4 cellular contexts compared by ENCODE assay signal in the genomic region with DNA sequence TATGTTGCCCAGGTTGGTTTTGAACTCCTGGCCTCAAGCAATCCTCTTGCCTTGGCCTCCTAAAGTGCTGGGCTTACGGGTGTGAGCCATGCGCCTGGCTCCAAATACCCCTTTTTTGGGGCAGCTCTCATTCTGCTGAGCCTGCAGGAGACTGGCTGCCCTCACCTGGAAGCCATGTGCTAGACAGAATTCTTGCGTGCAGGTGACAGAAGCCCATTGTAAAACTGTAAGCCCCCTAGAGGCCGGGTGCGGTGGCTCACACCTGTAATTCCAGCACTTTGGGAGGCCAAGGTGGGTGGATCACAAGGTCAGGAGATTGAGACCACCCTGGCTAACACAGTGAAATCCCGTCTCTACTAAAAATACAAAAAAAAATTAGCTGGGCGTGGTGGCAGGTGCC. TPM values are rescaled to one million over a fixed set of nuclear protein-coding genes. Genes with fewer than 3 reads are reported as not detected.
"Had no signal": no experiment of that assay in that cellular context is flagged by ENCODE, and none has a peak within 500 bp of the region (broad histone marks: within the 10 kb centered on the region; RNA-seq: fewer than 3 reads in every experiment).

No MANE protein-coding gene starts in this region.

RNA-seq across cellular contexts. Expression of gene CD19, which starts 48.6 kb away (rescaled TPM):
- total RNA-seq: breast epithelium, cerebellum, M059J, SJSA1 had no signal
